Comparison of ENCODE assay signal across 34 cellular contexts in the genomic region with DNA sequence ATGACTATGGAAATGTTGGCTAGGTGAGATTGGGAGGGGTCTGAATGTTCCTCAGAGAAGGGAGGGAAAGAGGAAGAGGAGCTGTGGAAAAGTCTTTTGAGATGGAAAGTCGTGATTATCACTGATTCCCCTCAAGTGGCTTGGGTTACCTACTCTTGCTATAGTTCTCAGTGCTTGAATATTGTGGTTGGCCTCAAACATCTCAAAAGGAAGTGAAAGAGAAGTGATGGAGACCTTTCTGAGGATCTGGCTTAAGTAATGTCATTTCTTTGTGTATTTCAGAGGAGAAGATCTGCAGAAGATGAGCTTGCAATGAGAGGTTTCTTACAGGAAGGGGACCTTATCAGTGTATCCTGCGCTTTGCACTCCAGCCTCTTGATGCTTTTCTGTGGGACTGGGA. TPM values are rescaled to one million over a fixed set of nuclear protein-coding genes. Genes with fewer than 3 reads are reported as not detected.
DNase-seq lines count a peak whose midpoint lies in the region; ATAC-seq and TF ChIP-seq lines count a peak whose summit lies in the region.
"Had no signal": no experiment of that assay in that cellular context is flagged by ENCODE, and none has a peak within 500 bp of the region (broad histone marks: within the 10 kb centered on the region; RNA-seq: fewer than 3 reads in every experiment).

No MANE protein-coding gene starts in this region.

- DNase-seq in activated CD4-positive, alpha-beta T cell treated with anti-CD3 and anti-CD28 coated beads for 36 hours, result no peak
- no peak for DNase-seq in activated CD4-positive, alpha-beta T cell treated with anti-CD3 and anti-CD28 coated beads, Interleukin-2, amount 10 ng/mL, durations not matched to agents 7 days and 5 days
- DNase-seq in SJSA1 (ENCODE audit: low read depth in 1 of 2, low spot score in 2 of 2), result no peak
- DNase-seq in NCI-H510A treated with DMSO at 0.1 percent for 48 hours (lab: John Stamatoyannopoulos, UW), result no peak
- DNase-seq in KBM-7, result no peak
- DNase-seq: AML-193; CD8-positive, alpha-beta T cell; colonic mucosa; effector memory CD8-positive, alpha-beta T cell; head of caudate nucleus; Kasumi-1; natural killer cell; NCI-H1092 treated with DMSO at 0.1 percent for 48 hours; NCI-H187; NCI-H2171 treated with DMSO at 0.1 percent for 48 hours; NCI-H526; ovary; T-helper 1 cell had no signal

- H3K4me1 ChIP-seq in HEK293 (ENCODE audit: control insufficient read depth, insufficient read depth, low read length) (no peaks in the 10 kb centered on the region), SJSA1 (replicated peaks) (peaks cover 61% of the 10 kb centered on the region), mesodermal cell (ENCODE audit: control insufficient read depth, insufficient read depth, low read length, poor library complexity, severe bottlenecking) (peaks cover 7% of the 10 kb centered on the region)

- CTCF ChIA-PET in activated CD4-positive, alpha-beta T cell treated with anti-CD3 and anti-CD28 coated beads for 36 hours (lab: Charles Lee), result interaction anchor here (0.6 to 1.5 kb wide), 8 partner anchors 8 to 164 kb away, joined by 3 to 5 read pairs (median 4); no protein-coding TSS in a partner anchor
- CTCF ChIA-PET in activated CD4-positive, alpha-beta T cell treated with anti-CD3 and anti-CD28 coated beads, Interleukin-2, amount 10 ng/mL, durations not matched to agents 7 days and 5 days (lab: Charles Lee), result interaction anchor here (1.1 to 2.9 kb wide), 3 partner anchors 11 to 348 kb away, joined by 3 to 21 read pairs (median 5); no protein-coding TSS in a partner anchor
- CTCF ChIA-PET in HEK293 (lab: Yijun Ruan, JAX), result interaction anchor here (0.5 to 13.6 kb wide), 9 partner anchors 8 to 347 kb away, joined by 3 to 400 read pairs (median 4); no protein-coding TSS in a partner anchor

- H3K36me3 Mint-ChIP-seq in activated CD4-positive, alpha-beta T cell treated with anti-CD3 and anti-CD28 coated beads for 36 hours (ENCODE audit: low read depth), result peaks cover 82% of the 10 kb centered on the region
- peaks cover 62% of the 10 kb centered on the region for H3K36me3 Mint-ChIP-seq in activated CD4-positive, alpha-beta T cell treated with anti-CD3 and anti-CD28 coated beads, Interleukin-2, amount 10 ng/mL, durations not matched to agents 7 days and 5 days (ENCODE audit: low read depth)

- H3K27me3 Mint-ChIP-seq in activated CD4-positive, alpha-beta T cell treated with anti-CD3 and anti-CD28 coated beads for 36 hours, result no peaks in the 10 kb centered on the region
- H3K27me3 Mint-ChIP-seq in activated CD4-positive, alpha-beta T cell treated with anti-CD3 and anti-CD28 coated beads, Interleukin-2, amount 10 ng/mL, durations not matched to agents 7 days and 5 days, result no peaks in the 10 kb centered on the region
- H3K27me3 Mint-ChIP-seq: effector memory CD8-positive, alpha-beta T cell had no signal

- H3K27ac ChIP-seq in HEK293 (ENCODE audit: extremely low read depth, low read depth, low read length), result no peak overlapping the region
- H3K27ac ChIP-seq in SJSA1, result 0 out of 2 replicates have a peak overlapping the region, but pooled peaks have one; percentile 39
- H3K27ac ChIP-seq in mesodermal cell (ENCODE audit: low read depth, low read length, severe bottlenecking), result peak overlapping the region; percentile 38
- H3K27ac ChIP-seq: cardiac muscle cell, colonic mucosa, ovary, skin epidermis, tibial nerve had no signal

- no peak for TF ChIP-seq CTCF in HEK293 (tag by site-specific recombination; IDR thresholded peaks at IDR 0.05)

- no peak overlapping the region for H3K4me3 ChIP-seq in HEK293 (ENCODE audit: low read depth, low read length)
- H3K4me3 ChIP-seq in SJSA1, result no peak overlapping the region
- H3K4me3 ChIP-seq in mesodermal cell (ENCODE audit: extremely low read depth, insufficient read depth, low read length, poor library complexity, severe bottlenecking), result no peak overlapping the region
- H3K4me3 ChIP-seq: cardiac muscle cell, colonic mucosa, HAP-1, ovary, skin epidermis, tibial nerve had no signal

- no peak overlapping the region for H3K4me3 Mint-ChIP-seq in activated CD4-positive, alpha-beta T cell treated with anti-CD3 and anti-CD28 coated beads for 36 hours
- no peak overlapping the region for H3K4me3 Mint-ChIP-seq in activated CD4-positive, alpha-beta T cell treated with anti-CD3 and anti-CD28 coated beads, Interleukin-2, amount 10 ng/mL, durations not matched to agents 7 days and 5 days
- H3K4me3 Mint-ChIP-seq: activated T-helper 1 cell treated with anti-CD3 and anti-CD28 coated beads, Interleukin-12 subunit alpha, Interleukin-12 subunit beta, Interleukin-2, Interleukin-4 antibody, amounts not matched to agents 30 ng/mL and 10 ng/mL and 1 ng/mL, durations not matched to agents 14 hours and 24 hours and 36 hours; CD8-positive, alpha-beta T cell; effector memory CD8-positive, alpha-beta T cell; natural killer cell had no signal

- peak overlapping the region; percentile 17 for H3K27ac Mint-ChIP-seq in activated CD4-positive, alpha-beta T cell treated with anti-CD3 and anti-CD28 coated beads for 36 hours
- H3K27ac Mint-ChIP-seq in activated CD4-positive, alpha-beta T cell treated with anti-CD3 and anti-CD28 coated beads, Interleukin-2, amount 10 ng/mL, durations not matched to agents 7 days and 5 days, result no peak overlapping the region
- H3K27ac Mint-ChIP-seq: activated T-helper 1 cell treated with anti-CD3 and anti-CD28 coated beads, Interleukin-12 subunit alpha, Interleukin-12 subunit beta, Interleukin-2, Interleukin-4 antibody, amounts not matched to agents 30 ng/mL and 10 ng/mL and 1 ng/mL, durations not matched to agents 14 hours and 24 hours and 36 hours; CD8-positive, alpha-beta T cell; effector memory CD8-positive, alpha-beta T cell; natural killer cell had no signal

- peaks cover 68 to 86% of the 10 kb centered on the region in 2 experiments for H3K36me3 ChIP-seq in HEK293 (ENCODE audit: control insufficient read depth in 2 of 2, insufficient read depth in 1 of 2, low read length in 2 of 2)
- peaks cover 85% of the 10 kb centered on the region for H3K36me3 ChIP-seq in SJSA1
- peaks cover 87% of the 10 kb centered on the region for H3K36me3 ChIP-seq in mesodermal cell (ENCODE audit: control insufficient read depth, insufficient read depth, low read length)
- H3K36me3 ChIP-seq: ovary had no signal

- no peaks in the 10 kb centered on the region for H3K27me3 ChIP-seq in SJSA1 (replicated peaks)
- H3K27me3 ChIP-seq: cardiac muscle cell, colonic mucosa, ovary, tibial nerve had no signal

- intact Hi-C loops in activated CD4-positive, alpha-beta T cell treated with anti-CD3 and anti-CD28 coated beads for 36 hours (cut with DNase I, micrococcal nuclease), result no loop called here

- in situ Hi-C loops in KBM-7 (cut with MboI; ENCODE audit: low pct_unique_long_range_greater_than_20kb, low sequenced_read_pairs), result no loop called here

- 89 to 93% methylated on average over 2 of the region's 2 CpGs for WGBS in mesodermal cell (ENCODE audit: insufficient coverage in 2 of 2), 2 experiments

- no peaks in the 10 kb centered on the region for H3K9me3 ChIP-seq in HEK293 (ENCODE audit: control insufficient read depth, insufficient read depth, low read depth, low read length)
- H3K9me3 ChIP-seq in SJSA1 (replicated peaks), result no peaks in the 10 kb centered on the region
- no peaks in the 10 kb centered on the region for H3K9me3 ChIP-seq in mesodermal cell (ENCODE audit: control insufficient read depth, low read length)
- H3K9me3 ChIP-seq: colonic mucosa, HAP-1, ovary, tibial nerve had no signal

- no peak for ATAC-seq in activated CD4-positive, alpha-beta T cell treated with anti-CD3 and anti-CD28 coated beads for 36 hours
- ATAC-seq in GM18502 (IDR thresholded peaks at IDR 0.05; ENCODE audit: poor library complexity, unreplicated experiment), result no peak
- ATAC-seq: activated naive CD4-positive, alpha-beta T cell treated with anti-CD3 and anti-CD28 coated beads, Interleukin-2, amount 50 U/mL, for 72 hours; CD8-positive, alpha-beta T cell; effector memory CD8-positive, alpha-beta T cell; natural killer cell had no signal

- H3K4me1 Mint-ChIP-seq in activated CD4-positive, alpha-beta T cell treated with anti-CD3 and anti-CD28 coated beads for 36 hours, result peaks cover 40% of the 10 kb centered on the region
- peaks cover 45% of the 10 kb centered on the region for H3K4me1 Mint-ChIP-seq in activated CD4-positive, alpha-beta T cell treated with anti-CD3 and anti-CD28 coated beads, Interleukin-2, amount 10 ng/mL, durations not matched to agents 7 days and 5 days

- POLR2A ChIA-PET in activated CD4-positive, alpha-beta T cell treated with anti-CD3 and anti-CD28 coated beads for 36 hours (lab: Charles Lee), result interaction anchor here (0.5 to 0.6 kb wide), 2 partner anchors 13 to 18 kb away, joined by 4 to 7 read pairs; no protein-coding TSS in a partner anchor
- POLR2A ChIA-PET in activated CD4-positive, alpha-beta T cell treated with anti-CD3 and anti-CD28 coated beads, Interleukin-2, amount 10 ng/mL, durations not matched to agents 7 days and 5 days (lab: Charles Lee), result no interaction called here
- POLR2A ChIA-PET in HEK293 (lab: Yijun Ruan, JAX), result interaction anchor here (1.5 kb wide), 1 partner anchor 9 kb away, joined by 3 read pairs; no protein-coding TSS in a partner anchor

- H3K9me3 Mint-ChIP-seq in activated CD4-positive, alpha-beta T cell treated with anti-CD3 and anti-CD28 coated beads for 36 hours (ENCODE audit: low read depth), result no peaks in the 10 kb centered on the region
- no peaks in the 10 kb centered on the region for H3K9me3 Mint-ChIP-seq in activated CD4-positive, alpha-beta T cell treated with anti-CD3 and anti-CD28 coated beads, Interleukin-2, amount 10 ng/mL, durations not matched to agents 7 days and 5 days
- H3K9me3 Mint-ChIP-seq: activated naive CD4-positive, alpha-beta T cell treated with anti-CD3 and anti-CD28 coated beads, Interleukin-2, amount 50 U/mL, for 72 hours; activated T-helper 1 cell treated with anti-CD3 and anti-CD28 coated beads, Interleukin-12 subunit alpha, Interleukin-12 subunit beta, Interleukin-2, Interleukin-4 antibody, amounts not matched to agents 30 ng/mL and 10 ng/mL and 1 ng/mL, durations not matched to agents 14 hours and 24 hours and 36 hours; CD8-positive, alpha-beta T cell; effector memory CD8-positive, alpha-beta T cell; natural killer cell had no signal

RNA-seq across cellular contexts. Expression of gene EXOSC2, which starts 5.5 kb away (rescaled TPM):
- 10 to 100 TPM; 67.9 to 86.0 TPM for total RNA-seq in activated CD4-positive, alpha-beta T cell treated with anti-CD3 and anti-CD28 coated beads for 36 hours
- 10 to 100 TPM; 49.7 to 60.8 TPM for total RNA-seq in activated CD4-positive, alpha-beta T cell treated with anti-CD3 and anti-CD28 coated beads, Interleukin-2, amount 10 ng/mL, durations not matched to agents 7 days and 5 days
- total RNA-seq in SJSA1 (2014; rRNA removed; shearing (Covaris generic)), result 25.9 and 41.5 TPM in 2 replicates
- polyA plus RNA-seq in mesodermal cell (2013, experiment 1 of 2), result 20.9 TPM
- polyA plus RNA-seq in mesodermal cell (2013, experiment 2 of 2), result 19.2 TPM

RNA-seq across cellular contexts. Expression of gene PRDM12, which starts 34.7 kb away (rescaled TPM):
- under 1 TPM in 1 of 2 experiments, not detected in 1; 0.09 TPM for total RNA-seq in activated CD4-positive, alpha-beta T cell treated with anti-CD3 and anti-CD28 coated beads for 36 hours
- total RNA-seq in activated CD4-positive, alpha-beta T cell treated with anti-CD3 and anti-CD28 coated beads, Interleukin-2, amount 10 ng/mL, durations not matched to agents 7 days and 5 days, result not detected
- not detected in 2 replicates for total RNA-seq in SJSA1 (2014; rRNA removed; shearing (Covaris generic))
- polyA plus RNA-seq in mesodermal cell (2013, experiment 1 of 2), result 0.11 TPM
- 0.25 TPM for polyA plus RNA-seq in mesodermal cell (2013, experiment 2 of 2)
- total RNA-seq: activated naive CD4-positive, alpha-beta T cell treated with anti-CD3 and anti-CD28 coated beads, Interleukin-2, amount 50 U/mL, for 72 hours; aorta; CD8-positive, alpha-beta T cell; colonic mucosa; fibroblast of villous mesenchyme; liver; mononuclear cell; ovary; renal cortical epithelial cell; RPMI7951; tibial nerve had no signal
- polyA plus RNA-seq: aorta, keratinocyte, ovary had no signal
